In genomic region chr22:21018314-21018713, GRCh38 we compare ENCODE assay signal across 32 cellular contexts. TPM values are rescaled to one million over a fixed set of nuclear protein-coding genes. Genes with fewer than 3 reads are reported as not detected.
"Had no signal": no experiment of that assay in that cellular context is flagged by ENCODE, and none has a peak within 500 bp of the region (broad histone marks: within the 10 kb centered on the region; RNA-seq: fewer than 3 reads in every experiment).

No MANE protein-coding gene starts in this region.

- ATAC-seq: mucosa of descending colon; naive thymus-derived CD4-positive, alpha-beta T cell; natural killer cell treated with Interleukin-12 subunit alpha and Interleukin-12 subunit beta and Interleukin-15 and Interleukin-18, amount 100 ng/mL, for 72 hours; pancreas; right cardiac atrium; sciatic nerve; stimulated activated naive CD8-positive, alpha-beta T cell treated with anti-CD3 and anti-CD28 coated beads, Interleukin-15, amount 100 ng/mL, for 72 hours had no signal

- H2AFZ ChIP-seq: hepatocyte had no signal

- FAIRE-seq: pancreas had no signal

- H3K4me3 ChIP-seq: hepatocyte, left ventricle myocardium inferior, lung, mucosa of descending colon, pancreas, prostate gland, skin epidermis, tibial nerve, uterus had no signal

- H3K27me3 ChIP-seq: hepatocyte, pancreas, tibial nerve, uterus had no signal

- H3K36me3 ChIP-seq: left ventricle myocardium inferior, pancreas, prostate gland, tibial nerve, uterus had no signal

- H3K27ac Mint-ChIP-seq: naive thymus-derived CD4-positive, alpha-beta T cell; type B pancreatic cell had no signal

- DNase-seq: islet precursor cell; left ventricle myocardium inferior; midbrain; mucosa of descending colon; naive thymus-derived CD4-positive, alpha-beta T cell; nucleus accumbens; retina; stimulated activated CD4-positive, alpha-beta T cell treated with anti-CD3 and anti-CD28 coated beads, Interleukin-12 subunit alpha, Interleukin-12 subunit beta, amount 100 ng/mL, for 4 hours; stimulated activated CD4-positive, alpha-beta T cell treated with anti-CD3 and anti-CD28 coated beads, Interleukin-15, amount 100 ng/mL, for 24 hours; stimulated activated CD4-positive, alpha-beta T cell treated with anti-CD3 and anti-CD28 coated beads, Interleukin-2, amount 100 ng/mL, for 24 hours; stimulated activated CD4-positive, alpha-beta T cell treated with anti-CD3 and anti-CD28 coated beads, Interleukin-4, amount 100 ng/mL, for 1 hour; stimulated activated naive CD4-positive, alpha-beta T cell treated with Interleukin-2 at 50 U/mL for 16 hours; stimulated activated naive CD8-positive, alpha-beta T cell treated with anti-CD3 and anti-CD28 coated beads, Interleukin-15, amount 100 ng/mL, for 72 hours; substantia nigra; uterus had no signal

- H3K79me2 ChIP-seq: hepatocyte had no signal

- H3K4me3 Mint-ChIP-seq: naive thymus-derived CD4-positive, alpha-beta T cell; natural killer cell treated with Interleukin-12 subunit alpha and Interleukin-12 subunit beta and Interleukin-15 and Interleukin-18, amount 100 ng/mL, for 72 hours; stimulated activated naive CD8-positive, alpha-beta T cell treated with anti-CD3 and anti-CD28 coated beads, Interleukin-15, amount 100 ng/mL, for 72 hours; type B pancreatic cell had no signal

- H3K9me3 Mint-ChIP-seq: naive thymus-derived CD4-positive, alpha-beta T cell; natural killer cell treated with Interleukin-12 subunit alpha and Interleukin-12 subunit beta and Interleukin-15 and Interleukin-18, amount 100 ng/mL, for 72 hours; neural crest cell; stimulated activated naive CD8-positive, alpha-beta T cell treated with anti-CD3 and anti-CD28 coated beads, Interleukin-15, amount 100 ng/mL, for 72 hours; type B pancreatic cell had no signal

- H3K9me3 ChIP-seq: left ventricle myocardium inferior, mucosa of descending colon, pancreas, prostate gland, tibial nerve, uterus had no signal

- H3K4me2 ChIP-seq: hepatocyte had no signal

- H3K36me3 Mint-ChIP-seq: naive thymus-derived CD4-positive, alpha-beta T cell; natural killer cell treated with Interleukin-12 subunit alpha and Interleukin-12 subunit beta and Interleukin-15 and Interleukin-18, amount 100 ng/mL, for 72 hours; type B pancreatic cell had no signal

- H3K27ac ChIP-seq: hepatocyte, left ventricle myocardium inferior, pancreas, prostate gland, skin epidermis, tibial nerve, uterus had no signal

RNA-seq across cellular contexts. Expression of gene P2RX6, which starts 3.3 kb away (rescaled TPM):
- total RNA-seq: kidney epithelial cell; natural killer cell treated with Interleukin-12 subunit alpha and Interleukin-12 subunit beta and Interleukin-15 and Interleukin-18, amount 100 ng/mL, for 72 hours had no signal

RNA-seq across cellular contexts. Expression of gene SLC7A4, which starts 14.0 kb away (rescaled TPM):
- total RNA-seq: natural killer cell treated with Interleukin-12 subunit alpha and Interleukin-12 subunit beta and Interleukin-15 and Interleukin-18, amount 100 ng/mL, for 72 hours had no signal

RNA-seq across cellular contexts. Expression of gene LRRC74B, which starts 27.4 kb away (rescaled TPM):
- total RNA-seq: kidney epithelial cell; left ventricle myocardium inferior; lower leg skin; mesenteric fat pad; naive thymus-derived CD4-positive, alpha-beta T cell; natural killer cell treated with Interleukin-12 subunit alpha and Interleukin-12 subunit beta and Interleukin-15 and Interleukin-18, amount 100 ng/mL, for 72 hours; neural crest cell; osteoblast; pancreas; right cardiac atrium; sciatic nerve; temporal lobe; ureter had no signal
- polyA plus RNA-seq: naive thymus-derived CD4-positive, alpha-beta T cell; right cardiac atrium had no signal
